8 cellular contexts compared by ENCODE assay signal in genomic region chr15:92881838-92882696, GRCh38. TPM values are rescaled to one million over a fixed set of nuclear protein-coding genes. Genes with fewer than 3 reads are reported as not detected.
DNase-seq lines count a peak whose midpoint lies in the region; ATAC-seq and TF ChIP-seq lines count a peak whose summit lies in the region.

No MANE protein-coding gene starts in this region.

- no peaks in the 10 kb centered on the region for H3K27me3 ChIP-seq in suprapubic skin

- H3K27ac Mint-ChIP-seq in activated naive CD4-positive, alpha-beta T cell treated with anti-CD3 and anti-CD28 coated beads, Interleukin-2, amount 50 U/mL, for 24 hours, result peak overlapping the region; percentile 90

- peak; percentile 93 for ATAC-seq in HG02588 (IDR thresholded peaks at IDR 0.05; ENCODE audit: unreplicated experiment)

- H3K27ac ChIP-seq in SK-N-MC (peak overlapping the region; percentile 84), suprapubic skin (peak overlapping the region; percentile 100)

- H3K4me3 Mint-ChIP-seq in activated naive CD4-positive, alpha-beta T cell treated with anti-CD3 and anti-CD28 coated beads, Interleukin-2, amount 50 U/mL, for 24 hours, result peak overlapping the region; percentile 95

- H3K4me1 Mint-ChIP-seq in activated naive CD4-positive, alpha-beta T cell treated with anti-CD3 and anti-CD28 coated beads, Interleukin-2, amount 50 U/mL, for 24 hours, result peaks cover 58% of the 10 kb centered on the region

- peak overlapping the region; percentile 79 for H3K9ac ChIP-seq in SK-N-MC (ENCODE audit: insufficient read length)

- peak; percentile 74 to 97 for TF ChIP-seq POLR2A in suprapubic skin (IDR thresholded peaks at IDR 0.05)

- no peaks in the 10 kb centered on the region for H3K9me3 Mint-ChIP-seq in activated naive CD4-positive, alpha-beta T cell treated with anti-CD3 and anti-CD28 coated beads, Interleukin-2, amount 50 U/mL, for 24 hours

- H3K4me3 ChIP-seq in GM08714 (ENCODE audit: low read length) (peak overlapping the region; percentile 52; the same call in 1 of the 2 replicates), SK-N-MC (peak overlapping the region; percentile 78), suprapubic skin (peak overlapping the region; percentile 99)

- peaks cover 31% of the 10 kb centered on the region for H3K4me1 ChIP-seq in suprapubic skin

- TF ChIP-seq EP300 in suprapubic skin (IDR thresholded peaks at IDR 0.05), result no peak

- peaks cover 23% of the 10 kb centered on the region for H3K36me3 Mint-ChIP-seq in activated naive CD4-positive, alpha-beta T cell treated with anti-CD3 and anti-CD28 coated beads, Interleukin-2, amount 50 U/mL, for 24 hours

- peak; percentile 97 for DNase-seq in NCI-H1048 (lab: John Stamatoyannopoulos, UW)
- DNase-seq in SK-N-MC (ENCODE audit: low read depth, low spot score), result peak; percentile 100
- DNase-seq in globus pallidus (ENCODE audit: low spot score), result peak; percentile 100
- peak; percentile 90 to 100 (median 99) for DNase-seq in nucleus accumbens (lab: John Stamatoyannopoulos, UW)
- peak; percentile 99 for DNase-seq in suprapubic skin (ENCODE audit: low spot score in 2 of 2)

- H3K9me3 ChIP-seq in SK-N-MC (ENCODE audit: low read depth, low read length), result no peaks in the 10 kb centered on the region
- H3K9me3 ChIP-seq in suprapubic skin, result no peaks in the 10 kb centered on the region

- TF ChIP-seq CTCF in suprapubic skin (IDR thresholded peaks at IDR 0.05), result no peak

- H3K36me3 ChIP-seq in SK-N-MC (ENCODE audit: insufficient read depth, low read length) (peaks cover 35% of the 10 kb centered on the region), suprapubic skin (peaks cover 5% of the 10 kb centered on the region)

- H3K27me3 Mint-ChIP-seq in activated naive CD4-positive, alpha-beta T cell treated with anti-CD3 and anti-CD28 coated beads, Interleukin-2, amount 50 U/mL, for 24 hours, result no peaks in the 10 kb centered on the region

- WGBS in suprapubic skin, result 9% methylated on average over 34 of the region's 41 CpGs

RNA-seq across cellular contexts. Expression of gene CHD2, which starts 18.1 kb away (rescaled TPM):
- 100 to 1,000 TPM in 3 of 4 donors, 10 to 100 TPM in 1; 93.3 to 319 (median 127) TPM for total RNA-seq in suprapubic skin

Comparison
In these comparisons a context has a peak if more than half of its experiments do, and no peak if none do; other contexts are left out.
1. Peak in every context shown above with its lines: DNase-seq, ATAC-seq, H3K4me3 ChIP-seq and H3K27ac ChIP-seq.